31 cellular contexts compared by ENCODE assay signal in genomic region chr10:50309342-50309741, GRCh38.
"Had no signal": no experiment of that assay in that cellular context is flagged by ENCODE, and none has a peak within 500 bp of the region (broad histone marks: within the 10 kb centered on the region; RNA-seq: fewer than 3 reads in every experiment).

No MANE protein-coding gene starts in this region.

- ATAC-seq: naive thymus-derived CD4-positive, alpha-beta T cell; natural killer cell; psoas muscle; right cardiac atrium; sciatic nerve; stimulated activated naive B cell treated with anti-CD40 and anti-IgM and Interleukin-4, amounts not matched to agents 10 μg/mL and 1 μg/mL and 100 μg/mL, for 72 hours had no signal

- H3K9ac ChIP-seq: neural progenitor cell, parathyroid adenoma had no signal

- H3K4me2 ChIP-seq: neural progenitor cell, smooth muscle cell had no signal

- H3K36me3 Mint-ChIP-seq: natural killer cell had no signal

- H2AFZ ChIP-seq: neural progenitor cell, parathyroid adenoma had no signal

- H3K4me3 ChIP-seq: neural progenitor cell, ovary, psoas muscle, skin epidermis, smooth muscle cell, spleen, stomach, suprapubic skin, testis, tibial artery, transverse colon, upper lobe of left lung, vagina had no signal

- FAIRE-seq: urothelium cell line had no signal

- DNase-seq: naive thymus-derived CD4-positive, alpha-beta T cell; natural killer cell; occipital lobe; ovary; posterior cingulate gyrus; psoas muscle; right cardiac atrium; spleen; stimulated activated CD4-positive, alpha-beta T cell treated with anti-CD3 and anti-CD28 coated beads, Interleukin-12 subunit alpha, Interleukin-12 subunit beta, amount 100 ng/mL, for 4 hours; stimulated activated CD4-positive, alpha-beta T cell treated with anti-CD3 and anti-CD28 coated beads, Interleukin-1b, Interleukin-23, amount 100 ng/mL, for 48 hours; stimulated activated CD4-positive, alpha-beta T cell treated with anti-CD3 and anti-CD28 coated beads, Interleukin-4, amount 100 ng/mL, for 1 hour; stimulated activated CD4-positive, alpha-beta T cell treated with anti-CD3 and anti-CD28 coated beads, Interleukin-4, amount 100 ng/mL, for 4 hours; stimulated activated CD8-positive, alpha-beta memory T cell treated with anti-CD3 and anti-CD28 coated beads, Interleukin-4, amount 100 ng/mL, for 48 hours; stimulated activated naive B cell treated with anti-CD40 and anti-IgM and Interleukin-4, amounts not matched to agents 10 μg/mL and 1 μg/mL and 100 μg/mL, for 72 hours; stimulated activated naive CD4-positive, alpha-beta T cell treated with Interleukin-2 at 50 U/mL for 16 hours; stomach; testis; tibial artery; transverse colon; upper lobe of left lung had no signal

- H3K9me3 ChIP-seq: ovary, psoas muscle, suprapubic skin, testis, tibial artery, upper lobe of left lung, vagina had no signal

- H3K27ac Mint-ChIP-seq: naive thymus-derived CD4-positive, alpha-beta T cell; nephron; neural progenitor cell; progenitor cell of endocrine pancreas; stimulated activated naive B cell treated with anti-CD40 and anti-IgM and Interleukin-4, amounts not matched to agents 10 μg/mL and 1 μg/mL and 100 μg/mL, for 72 hours; stimulated activated naive CD8-positive, alpha-beta T cell treated with anti-CD3 and anti-CD28 coated beads, Interleukin-15, Interleukin-2, amounts not matched to agents 100 ng/mL and 50 ng/mL, for 24 hours had no signal

- H3K4me1 Mint-ChIP-seq: nephron, neural progenitor cell had no signal

- H3K4me1 ChIP-seq: neural progenitor cell, parathyroid adenoma, psoas muscle, spleen, stomach, suprapubic skin, testis, tibial artery, transverse colon, upper lobe of left lung, vagina had no signal

- H3K27me3 Mint-ChIP-seq: naive thymus-derived CD4-positive, alpha-beta T cell; progenitor cell of endocrine pancreas; stimulated activated naive B cell treated with anti-CD40 and anti-IgM and Interleukin-4, amounts not matched to agents 10 μg/mL and 1 μg/mL and 100 μg/mL, for 72 hours; stimulated activated naive CD8-positive, alpha-beta T cell treated with anti-CD3 and anti-CD28 coated beads, Interleukin-15, Interleukin-2, amounts not matched to agents 100 ng/mL and 50 ng/mL, for 24 hours had no signal

- H3K27ac ChIP-seq: neural progenitor cell, ovary, parathyroid adenoma, psoas muscle, skin epidermis, spleen, stomach, suprapubic skin, testis, tibial artery, transverse colon, upper lobe of left lung, vagina had no signal

- H3K4me3 Mint-ChIP-seq: naive thymus-derived CD4-positive, alpha-beta T cell; natural killer cell; nephron; neural progenitor cell; stimulated activated naive B cell treated with anti-CD40 and anti-IgM and Interleukin-4, amounts not matched to agents 10 μg/mL and 1 μg/mL and 100 μg/mL, for 72 hours; stimulated activated naive CD8-positive, alpha-beta T cell treated with anti-CD3 and anti-CD28 coated beads, Interleukin-15, Interleukin-2, amounts not matched to agents 100 ng/mL and 50 ng/mL, for 24 hours had no signal

- H3K36me3 ChIP-seq: neural progenitor cell, ovary had no signal

- H3K9me3 Mint-ChIP-seq: natural killer cell, nephron, neural progenitor cell had no signal

- H3K27me3 ChIP-seq: neural progenitor cell, ovary, spleen, stomach, suprapubic skin, testis, tibial artery, transverse colon, upper lobe of left lung, vagina had no signal

- H3K79me2 ChIP-seq: parathyroid adenoma had no signal
